In genomic region chr2:225600865-225601264, GRCh38 we compare ENCODE assay signal across 17 cellular contexts.
"Had no signal": no experiment of that assay in that cellular context is flagged by ENCODE, and none has a peak within 500 bp of the region (broad histone marks: within the 10 kb centered on the region; RNA-seq: fewer than 3 reads in every experiment).

No MANE protein-coding gene starts in this region.

- H3K36me3 ChIP-seq: esophagus squamous epithelium, left ventricle myocardium inferior, right atrium auricular region, tibial artery, uterus had no signal

- H3K27me3 ChIP-seq: esophagus squamous epithelium, right atrium auricular region, tibial artery, uterus had no signal

- H3K4me1 ChIP-seq: esophagus squamous epithelium, left ventricle myocardium inferior, right atrium auricular region, tibial artery, uterus had no signal

- H3K27ac ChIP-seq: esophagus squamous epithelium, left ventricle myocardium inferior, right atrium auricular region, tibial artery, uterus had no signal

- H3K4me3 ChIP-seq: esophagus squamous epithelium, left ventricle myocardium inferior, right atrium auricular region, tibial artery, uterus had no signal

- ATAC-seq: activated CD8-positive, alpha-beta T cell treated with anti-CD3 and anti-CD28 coated beads, Interleukin-2, amount 10 ng/mL, durations not matched to agents 7 days and 5 days; activated T-cell treated with anti-CD3 and anti-CD28 coated beads, Interleukin-2, amount 50 U/mL, for 72 hours; stimulated activated naive B cell treated with anti-CD40 and anti-IgM and Interleukin-4, amounts not matched to agents 10 μg/mL and 1 μg/mL and 100 μg/mL, for 72 hours had no signal

- DNase-seq: activated B cell treated with CpG ODN at 0.5 μM for 24 hours; activated CD4-positive, alpha-beta T cell treated with anti-CD3 and anti-CD28 coated beads, Interleukin-2, amount 10 ng/mL, durations not matched to agents 24 days and 14 days; activated CD8-positive, alpha-beta memory T cell treated with anti-CD3 and anti-CD28 coated beads, Interleukin-2, amount 50 U/mL, for 4 hours; activated CD8-positive, alpha-beta T cell treated with anti-CD3 and anti-CD28 coated beads, Interleukin-2, amount 10 ng/mL, durations not matched to agents 7 days and 5 days; activated T-cell treated with anti-CD3 and anti-CD28 coated beads, Interleukin-2, amount 50 U/mL, for 72 hours; aorta; cerebellar nuclear complex; effector CD8-positive, alpha-beta T cell; esophagus squamous epithelium; hypothalamus; left ventricle myocardium inferior; occipital lobe; stimulated activated CD4-positive, alpha-beta T cell treated with anti-CD3 and anti-CD28 coated beads, Interleukin-2, amount 100 ng/mL, for 48 hours; stimulated activated naive B cell treated with anti-CD40 and anti-IgM and Interleukin-4, amounts not matched to agents 10 μg/mL and 1 μg/mL and 100 μg/mL, for 72 hours; tibial artery; uterus had no signal

- H3K9me3 ChIP-seq: esophagus squamous epithelium, tibial artery, uterus had no signal
